8 cellular contexts compared by ENCODE assay signal in the genomic region with DNA sequence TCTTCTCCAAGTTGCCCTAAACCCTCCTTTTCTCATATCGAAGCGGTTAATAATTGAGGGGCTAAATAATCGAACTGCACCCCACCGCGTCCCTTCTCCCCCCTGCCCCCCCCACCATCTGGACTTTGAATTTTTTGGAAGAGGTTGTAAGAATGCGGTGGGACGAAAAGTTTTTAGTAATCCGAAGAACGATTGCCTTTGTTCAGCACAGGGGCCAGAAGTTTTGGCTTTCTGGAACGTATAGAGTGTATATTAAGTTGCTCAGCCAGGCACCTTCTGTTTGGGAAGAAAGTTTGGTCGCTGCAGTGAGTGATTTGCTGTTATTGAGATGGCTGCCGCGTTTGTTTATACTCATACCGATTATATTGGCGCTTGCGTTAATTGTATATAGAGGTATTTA. TPM values are rescaled to one million over a fixed set of nuclear protein-coding genes. Genes with fewer than 3 reads are reported as not detected.
DNase-seq lines count a peak whose midpoint lies in the region; ATAC-seq and TF ChIP-seq lines count a peak whose summit lies in the region.

No MANE protein-coding gene starts in this region.

- no peaks in the 10 kb centered on the region; the same call in 1 of the 2 replicates for H3K9me3 Mint-ChIP-seq in HFFc6
- no peaks in the 10 kb centered on the region for H3K9me3 Mint-ChIP-seq in activated T-helper 1 cell treated with anti-CD3 and anti-CD28 coated beads, Interleukin-12 subunit alpha, Interleukin-12 subunit beta, Interleukin-2, Interleukin-4 antibody, amounts not matched to agents 30 ng/mL and 10 ng/mL and 1 ng/mL, durations not matched to agents 14 hours and 24 hours and 36 hours

- H3K27me3 ChIP-seq in iPS-15b (ENCODE audit: control insufficient read depth, insufficient read depth, low read length) (peaks cover 21% of the 10 kb centered on the region), spleen (replicated peaks in 1 of 7) (no peaks in the 10 kb centered on the region)

- peaks cover 50% of the 10 kb centered on the region for H3K4me1 Mint-ChIP-seq in HFFc6 (ENCODE audit: low read depth)
- H3K4me1 Mint-ChIP-seq in activated T-helper 1 cell treated with anti-CD3 and anti-CD28 coated beads, Interleukin-12 subunit alpha, Interleukin-12 subunit beta, Interleukin-2, Interleukin-4 antibody, amounts not matched to agents 30 ng/mL and 10 ng/mL and 1 ng/mL, durations not matched to agents 14 hours and 24 hours and 36 hours (ENCODE audit: low read depth) = peaks cover 48% of the 10 kb centered on the region

- intact Hi-C loops in activated T-helper 1 cell treated with anti-CD3 and anti-CD28 coated beads, Interleukin-12 subunit alpha, Interleukin-12 subunit beta, Interleukin-2, Interleukin-4 antibody, amounts not matched to agents 30 ng/mL and 10 ng/mL and 1 ng/mL, durations not matched to agents 14 hours and 24 hours and 36 hours (cut with micrococcal nuclease) = loop anchor here (1.0 to 5.0 kb wide), 12 partner anchors 16 to 1160 kb away; a partner anchor contains a TSS
- intact Hi-C loops in spleen (cut with DNase I; ENCODE audit: low total_unique reads) = loop anchor here (10.0 kb wide), 1 partner anchor 218 kb away; a partner anchor contains a TSS

- TF ChIP-seq POLR2A in spleen (IDR thresholded peaks at IDR 0.05) = no peak

- peak overlapping the region; percentile 99 to 100 (median 100) for H3K27ac ChIP-seq in spleen

- peak overlapping the region; percentile 94 for H3K4me3 Mint-ChIP-seq in HFFc6
- peak overlapping the region; percentile 98 for H3K4me3 Mint-ChIP-seq in activated T-helper 1 cell treated with anti-CD3 and anti-CD28 coated beads, Interleukin-12 subunit alpha, Interleukin-12 subunit beta, Interleukin-2, Interleukin-4 antibody, amounts not matched to agents 30 ng/mL and 10 ng/mL and 1 ng/mL, durations not matched to agents 14 hours and 24 hours and 36 hours

- H3K27ac Mint-ChIP-seq in HFFc6 = peak overlapping the region; percentile 96
- H3K27ac Mint-ChIP-seq in activated T-helper 1 cell treated with anti-CD3 and anti-CD28 coated beads, Interleukin-12 subunit alpha, Interleukin-12 subunit beta, Interleukin-2, Interleukin-4 antibody, amounts not matched to agents 30 ng/mL and 10 ng/mL and 1 ng/mL, durations not matched to agents 14 hours and 24 hours and 36 hours = peak overlapping the region; percentile 94

- DNase-seq in Ammon's horn (ENCODE audit: low spot score) (peak; percentile 24), HFFc6 (no peak), spleen (no peak), omental fat pad (ENCODE audit: low spot score) (no peak), HEK293T (ENCODE audit: extremely low spot score) (no peak)
- DNase-seq in activated T-helper 1 cell treated with anti-CD3 and anti-CD28 coated beads, Interleukin-12 subunit alpha, Interleukin-12 subunit beta, Interleukin-2, Interleukin-4 antibody, amounts not matched to agents 30 ng/mL and 10 ng/mL and 1 ng/mL, durations not matched to agents 14 hours and 24 hours and 36 hours (ENCODE audit: low spot score) = no peak

- H3K4me1 ChIP-seq in iPS-15b (ENCODE audit: control insufficient read depth, insufficient read depth, low read length) = peaks cover 21% of the 10 kb centered on the region
- H3K4me1 ChIP-seq in spleen = peaks cover 26 to 63% (median 50%) of the 10 kb centered on the region in 6 donors

- WGBS in spleen, 5 donors = 0 to 1% (median 0%) methylated on average over 16 of the region's 16 CpGs

- TF ChIP-seq CTCF in HFFc6 (IDR thresholded peaks at IDR 0.05) = no peak
- TF ChIP-seq CTCF in spleen (IDR thresholded peaks at IDR 0.05 in 8 of 11, conservative IDR thresholded peaks at IDR 0.05 in 3 of 11) = no peak
- TF ChIP-seq CTCF in omental fat pad (IDR thresholded peaks at IDR 0.05) = no peak

- ATAC-seq in omental fat pad (ENCODE audit: low FRiP score) = no peak
- no peak for ATAC-seq in HG02973 (IDR thresholded peaks at IDR 0.05; ENCODE audit: unreplicated experiment)

- H3K9me3 ChIP-seq in iPS-15b (ENCODE audit: control insufficient read depth, insufficient read depth, low read length) (no peaks in the 10 kb centered on the region), spleen (no peaks in the 10 kb centered on the region)

- H3K27me3 Mint-ChIP-seq in HFFc6 (ENCODE audit: insufficient read depth) = peaks cover 4% of the 10 kb centered on the region
- peaks cover 22% of the 10 kb centered on the region for H3K27me3 Mint-ChIP-seq in activated T-helper 1 cell treated with anti-CD3 and anti-CD28 coated beads, Interleukin-12 subunit alpha, Interleukin-12 subunit beta, Interleukin-2, Interleukin-4 antibody, amounts not matched to agents 30 ng/mL and 10 ng/mL and 1 ng/mL, durations not matched to agents 14 hours and 24 hours and 36 hours (ENCODE audit: insufficient read depth)

- H3K4me3 ChIP-seq in iPS-15b (ENCODE audit: low read depth, low read length) (peak overlapping the region; percentile 83), spleen (peak overlapping the region; percentile 69 to 89 (median 84))

- POLR2A ChIA-PET in HEK293T (lab: Yijun Ruan, JAX) = interaction anchor here (0.8 to 1.0 kb wide), 2 partner anchors 57 to 206 kb away, joined by 3 read pairs; no protein-coding TSS in a partner anchor

- H3K9ac ChIP-seq in iPS-15b (ENCODE audit: low read depth, low read length) = peak overlapping the region; percentile 82

- CTCF ChIA-PET in HEK293T (lab: Yijun Ruan, JAX) = interaction anchor here (0.5 kb wide), 1 partner anchor 100 kb away, joined by 3 read pairs; no protein-coding TSS in a partner anchor

- H3K36me3 Mint-ChIP-seq in HFFc6 (ENCODE audit: low read depth) = peaks cover 45% of the 10 kb centered on the region
- H3K36me3 Mint-ChIP-seq in activated T-helper 1 cell treated with anti-CD3 and anti-CD28 coated beads, Interleukin-12 subunit alpha, Interleukin-12 subunit beta, Interleukin-2, Interleukin-4 antibody, amounts not matched to agents 30 ng/mL and 10 ng/mL and 1 ng/mL, durations not matched to agents 14 hours and 24 hours and 36 hours (ENCODE audit: low read depth) = peaks cover 10% of the 10 kb centered on the region

- H3K36me3 ChIP-seq in iPS-15b (ENCODE audit: control insufficient read depth, insufficient read depth, low read length) (no peaks in the 10 kb centered on the region), spleen (peaks cover 0 to 12% (median under 1%) of the 10 kb centered on the region in 6 donors)

TF ChIP-seq in HEK293T, 16 proteins besides CTCF, POLR2A, EP300 and RAD21:
- TF ChIP-seq ARNT (IDR thresholded peaks at IDR 0.05) (no peak), FOXK2 (IDR thresholded peaks at IDR 0.05) (no peak), LEF1 (IDR thresholded peaks at IDR 0.05; ENCODE audit: borderline replicate concordance) (no peak), NFRKB (IDR thresholded peaks at IDR 0.05) (no peak), SUZ12 (IDR thresholded peaks at IDR 0.05) (no peak), TARDBP (IDR thresholded peaks at IDR 0.05) (no peak), HDGF (IDR thresholded peaks at IDR 0.05; ENCODE audit: borderline replicate concordance) (no peak), FOXA1 (IDR thresholded peaks at IDR 0.05) (no peak), CTBP1 (IDR thresholded peaks at IDR 0.05; ENCODE audit: borderline replicate concordance) (no peak), ELF4 (IDR thresholded peaks at IDR 0.05) (no peak), BHLHE40 (IDR thresholded peaks at IDR 0.05; ENCODE audit: borderline replicate concordance) (no peak), ZNF384 (IDR thresholded peaks at IDR 0.05) (no peak), SP1 (IDR thresholded peaks at IDR 0.05) (no peak), FOXM1 (IDR thresholded peaks at IDR 0.05; ENCODE audit: borderline replicate concordance) (no peak), L3MBTL2 (conservative IDR thresholded peaks at IDR 0.05) (no peak)
- TF ChIP-seq, protein P1, sequence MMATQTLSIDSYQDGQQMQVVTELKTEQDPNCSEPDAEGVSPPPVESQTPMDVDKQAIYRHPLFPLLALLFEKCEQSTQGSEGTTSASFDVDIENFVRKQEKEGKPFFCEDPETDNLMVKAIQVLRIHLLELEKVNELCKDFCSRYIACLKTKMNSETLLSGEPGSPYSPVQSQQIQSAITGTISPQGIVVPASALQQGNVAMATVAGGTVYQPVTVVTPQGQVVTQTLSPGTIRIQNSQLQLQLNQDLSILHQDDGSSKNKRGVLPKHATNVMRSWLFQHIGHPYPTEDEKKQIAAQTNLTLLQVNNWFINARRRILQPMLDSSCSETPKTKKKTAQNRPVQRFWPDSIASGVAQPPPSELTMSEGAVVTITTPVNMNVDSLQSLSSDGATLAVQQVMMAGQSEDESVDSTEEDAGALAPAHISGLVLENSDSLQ (IDR thresholded peaks at IDR 0.05) = no peak

RNA-seq across cellular contexts. Expression of a gene that starts 0.5 kb away (rescaled TPM):
- total RNA-seq in HFFc6 (2021; fragmentation: NEBNext Ultra II Directional; extraction: Animal tissue kit (Norgen Biotek cat#: 25700)) = 100 to 1,000 TPM in 5 of 6 experiments, 10 to 100 TPM in 1; 97.5 to 127 (median 114) TPM
- total RNA-seq in activated T-helper 1 cell treated with anti-CD3 and anti-CD28 coated beads, Interleukin-12 subunit alpha, Interleukin-12 subunit beta, Interleukin-2, Interleukin-4 antibody, amounts not matched to agents 30 ng/mL and 10 ng/mL and 1 ng/mL, durations not matched to agents 14 hours and 24 hours and 36 hours = 29.8 and 32.9 TPM in 2 replicates
- 100 to 1,000 TPM in 3 of 7 donors, 10 to 100 TPM in 4; 85.0 to 112 (median 95.5) TPM for total RNA-seq in spleen
- polyA plus RNA-seq in spleen = 10 to 100 TPM; 19.6 to 22.2 (median 20.4) TPM
- total RNA-seq in omental fat pad = 10 to 100 TPM; 45.1 to 64.9 (median 56.9) TPM
